In genomic region chr1:167152192-167152876, GRCh38 we compare ENCODE assay signal across 1 cellular context.
TF ChIP-seq lines count a peak whose summit lies in the region.

No MANE protein-coding gene starts in this region.

TF ChIP-seq in IMR-90, 13 proteins besides CTCF, POLR2A, EP300 and RAD21:
- TF ChIP-seq FOS (IDR thresholded peaks at IDR 0.05; ENCODE audit: low read depth, low read length) (no peak), RFX5 (IDR thresholded peaks at IDR 0.05; ENCODE audit: low read depth, low read length) (no peak), SMC3 (IDR thresholded peaks at IDR 0.05; ENCODE audit: low read depth, low read length) (no peak), USF2 (IDR thresholded peaks at IDR 0.05; ENCODE audit: low read depth, low read length) (no peak), BHLHE40 (IDR thresholded peaks at IDR 0.05; ENCODE audit: low read depth, low read length) (no peak)
TF ChIP-seq in IMR-90: peak in this region for 0.
